ENCODE assay signal across 12 cellular contexts in genomic region chr14:102985665-102986064, GRCh38.
DNase-seq lines count a peak whose midpoint lies in the region; ATAC-seq and TF ChIP-seq lines count a peak whose summit lies in the region.
"Had no signal": no experiment of that assay in that cellular context is flagged by ENCODE, and none has a peak within 500 bp of the region (broad histone marks: within the 10 kb centered on the region; RNA-seq: fewer than 3 reads in every experiment).

No MANE protein-coding gene starts in this region.

- TF ChIP-seq POLR2A in esophagus squamous epithelium (IDR thresholded peaks at IDR 0.05) = no peak

- peaks cover 7 to 38% (median 14%) of the 10 kb centered on the region in 3 donors for H3K4me1 ChIP-seq in esophagus squamous epithelium
- H3K4me1 ChIP-seq in urinary bladder (ENCODE audit: insufficient read depth) = no peaks in the 10 kb centered on the region
- H3K4me1 ChIP-seq in naive thymus-derived CD4-positive, alpha-beta T cell (ENCODE audit: control insufficient read depth in 2 of 2, insufficient read depth in 2 of 2, low read length in 2 of 2) = no peaks in the 10 kb centered on the region
- no peaks in the 10 kb centered on the region for H3K4me1 ChIP-seq in BE2C
- H3K4me1 ChIP-seq: psoas muscle had no signal

- no peaks in the 10 kb centered on the region for H3K27me3 Mint-ChIP-seq in naive thymus-derived CD4-positive, alpha-beta T cell
- H3K27me3 Mint-ChIP-seq: stimulated activated naive CD8-positive, alpha-beta T cell treated with anti-CD3 and anti-CD28 coated beads, Interleukin-15, amount 100 ng/mL, for 72 hours had no signal

- no peak overlapping the region for H3K27ac Mint-ChIP-seq in naive thymus-derived CD4-positive, alpha-beta T cell
- H3K27ac Mint-ChIP-seq: activated T-cell treated with anti-CD3 and anti-CD28 coated beads, Interleukin-2, amount 50 U/mL, for 72 hours; CD8-positive, alpha-beta T cell; stimulated activated naive CD8-positive, alpha-beta T cell treated with anti-CD3 and anti-CD28 coated beads, Interleukin-15, amount 100 ng/mL, for 72 hours had no signal

- POLR2A ChIA-PET in naive thymus-derived CD4-positive, alpha-beta T cell (lab: Charles Lee) = no interaction called here

- peaks cover 0 to 16% (median 10%) of the 10 kb centered on the region in 3 donors for H3K9me3 ChIP-seq in esophagus squamous epithelium
- H3K9me3 ChIP-seq in naive thymus-derived CD4-positive, alpha-beta T cell (ENCODE audit: control insufficient read depth in 2 of 3, low read length in 3 of 3) = peaks cover 0 to 13% (median 13%) of the 10 kb centered on the region in 3 experiments
- no peaks in the 10 kb centered on the region for H3K9me3 ChIP-seq in BE2C

- H3K36me3 ChIP-seq in esophagus squamous epithelium = peaks cover 0 to 95% (median 18%) of the 10 kb centered on the region in 3 donors
- no peaks in the 10 kb centered on the region for H3K36me3 ChIP-seq in urinary bladder (ENCODE audit: insufficient read depth)
- peaks cover 0 to 3% (median 0%) of the 10 kb centered on the region in 3 experiments for H3K36me3 ChIP-seq in naive thymus-derived CD4-positive, alpha-beta T cell (ENCODE audit: control insufficient read depth in 2 of 3, insufficient read depth in 3 of 3, low read length in 3 of 3)
- peaks cover 32% of the 10 kb centered on the region for H3K36me3 ChIP-seq in BE2C

- intact Hi-C loops in esophagus squamous epithelium (cut with DNase I) = no loop called here
- intact Hi-C loops in naive thymus-derived CD4-positive, alpha-beta T cell (cut with micrococcal nuclease) = no loop called here

- CTCF ChIA-PET in naive thymus-derived CD4-positive, alpha-beta T cell (lab: Charles Lee) = no interaction called here

- peaks cover 10 to 35% (median 24%) of the 10 kb centered on the region in 11 donors for H3K9me3 Mint-ChIP-seq in naive thymus-derived CD4-positive, alpha-beta T cell

- peaks cover 12 to 70% (median 45%) of the 10 kb centered on the region in 5 donors for H3K36me3 Mint-ChIP-seq in naive thymus-derived CD4-positive, alpha-beta T cell

- peak overlapping the region; percentile 75 to 87 (median 80) for H3K27ac ChIP-seq in esophagus squamous epithelium
- H3K27ac ChIP-seq in urinary bladder (ENCODE audit: low read depth) = peak overlapping the region; percentile 12
- H3K27ac ChIP-seq in naive thymus-derived CD4-positive, alpha-beta T cell (ENCODE audit: low read depth, low read length) = no peak overlapping the region
- H3K27ac ChIP-seq: psoas muscle had no signal

- peaks cover 0 to 5% (median 0%) of the 10 kb centered on the region in 7 donors for H3K4me1 Mint-ChIP-seq in naive thymus-derived CD4-positive, alpha-beta T cell
- H3K4me1 Mint-ChIP-seq: stimulated activated naive CD8-positive, alpha-beta T cell treated with anti-CD3 and anti-CD28 coated beads, Interleukin-15, amount 100 ng/mL, for 72 hours had no signal

- H3K4me3 Mint-ChIP-seq in naive thymus-derived CD4-positive, alpha-beta T cell = no peak overlapping the region
- H3K4me3 Mint-ChIP-seq: activated T-cell treated with anti-CD3 and anti-CD28 coated beads, Interleukin-2, amount 50 U/mL, for 72 hours; CD8-positive, alpha-beta T cell; stimulated activated naive CD8-positive, alpha-beta T cell treated with anti-CD3 and anti-CD28 coated beads, Interleukin-15, amount 100 ng/mL, for 72 hours had no signal

- H3K4me3 ChIP-seq in esophagus squamous epithelium = no peak overlapping the region
- H3K4me3 ChIP-seq in urinary bladder (ENCODE audit: low read depth, low read length) = no peak overlapping the region
- no peak overlapping the region for H3K4me3 ChIP-seq in naive thymus-derived CD4-positive, alpha-beta T cell (ENCODE audit: low read length)
- no peak overlapping the region for H3K4me3 ChIP-seq in BE2C (ENCODE audit: low read depth, low read length)
- H3K4me3 ChIP-seq: psoas muscle had no signal

- H3K27me3 ChIP-seq in esophagus squamous epithelium = no peaks in the 10 kb centered on the region
- no peaks in the 10 kb centered on the region for H3K27me3 ChIP-seq in naive thymus-derived CD4-positive, alpha-beta T cell (ENCODE audit: control insufficient read depth in 2 of 2, insufficient read depth in 2 of 2, low read length in 2 of 2)
- H3K27me3 ChIP-seq in BE2C = no peaks in the 10 kb centered on the region

- peak; percentile 43 for ATAC-seq in GM18909 (IDR thresholded peaks at IDR 0.05; ENCODE audit: poor library complexity, unreplicated experiment)
- ATAC-seq in HG02798 (IDR thresholded peaks at IDR 0.05; ENCODE audit: poor library complexity, unreplicated experiment) = peak; percentile 94
- ATAC-seq in naive thymus-derived CD4-positive, alpha-beta T cell = no peak
- ATAC-seq: activated T-cell treated with anti-CD3 and anti-CD28 coated beads, Interleukin-2, amount 50 U/mL, for 72 hours; CD8-positive, alpha-beta T cell; psoas muscle; stimulated activated naive CD8-positive, alpha-beta T cell treated with anti-CD3 and anti-CD28 coated beads, Interleukin-15, amount 100 ng/mL, for 72 hours had no signal

- TF ChIP-seq CTCF in esophagus squamous epithelium (IDR thresholded peaks at IDR 0.05) (no peak), BE2C (IDR thresholded peaks at IDR 0.05; ENCODE audit: low read depth, low read length) (no peak)

- WGBS in esophagus squamous epithelium, 2 donors = 34 to 37% methylated on average over 4 to 7 of the region's 10 CpGs
- WGBS in urinary bladder = 81% methylated on average over 10 of the region's 10 CpGs

- no peak for DNase-seq in esophagus squamous epithelium (lab: John Stamatoyannopoulos, UW)
- no peak for DNase-seq in naive thymus-derived CD4-positive, alpha-beta T cell
- no peak for DNase-seq in stimulated activated CD4-positive, alpha-beta T cell treated with anti-CD3 and anti-CD28 coated beads, Interleukin-2, amount 100 ng/mL, for 48 hours
- no peak for DNase-seq in BE2C
- DNase-seq: activated T-cell treated with anti-CD3 and anti-CD28 coated beads, Interleukin-2, amount 50 U/mL, for 72 hours; CD8-positive, alpha-beta T cell; psoas muscle; stimulated activated CD4-positive, alpha-beta T cell treated with anti-CD3 and anti-CD28 coated beads, Interleukin-4, amount 100 ng/mL, for 1 hour; stimulated activated naive CD8-positive, alpha-beta T cell treated with anti-CD3 and anti-CD28 coated beads, Interleukin-15, amount 100 ng/mL, for 72 hours had no signal
